ENCODE assay signal across 14 cellular contexts in genomic region chr2:23547725-23548124, GRCh38.
DNase-seq lines count a peak whose midpoint lies in the region; ATAC-seq, FAIRE-seq and TF ChIP-seq lines count a peak whose summit lies in the region.
"Had no signal": no experiment of that assay in that cellular context is flagged by ENCODE, and none has a peak within 500 bp of the region (broad histone marks: within the 10 kb centered on the region; RNA-seq: fewer than 3 reads in every experiment).

No MANE protein-coding gene starts in this region.

- H3K27ac ChIP-seq in DND-41 (ENCODE audit: low read length) (no peak overlapping the region), K562 (ENCODE audit: extremely low read depth, low read depth, low read length) (no peak overlapping the region), neural progenitor cell (no peak overlapping the region), smooth muscle cell (ENCODE audit: low read depth) (no peak overlapping the region)
- H3K27ac ChIP-seq: SJSA1 had no signal

- POLR2A ChIA-PET in K562 (lab: Yijun Ruan, JAX): interaction anchor here (0.9 kb wide), 1 partner anchor 17 kb away, joined by 3 read pairs; no protein-coding TSS in a partner anchor

- H3K79me2 ChIP-seq in DND-41 (ENCODE audit: insufficient read depth, low read length): no peaks in the 10 kb centered on the region
- H3K79me2 ChIP-seq in K562 (ENCODE audit: control insufficient read depth, insufficient read depth, low read length): no peaks in the 10 kb centered on the region
- no peaks in the 10 kb centered on the region for H3K79me2 ChIP-seq in neural progenitor cell (ENCODE audit: low read depth)
- H3K79me2 ChIP-seq in smooth muscle cell (ENCODE audit: low read depth): no peaks in the 10 kb centered on the region

- H2AFZ ChIP-seq in DND-41 (ENCODE audit: low read depth, low read length) (no peak overlapping the region), K562 (ENCODE audit: low read depth, low read length) (no peak overlapping the region), neural progenitor cell (replicated peaks) (no peak overlapping the region), smooth muscle cell (ENCODE audit: low read depth) (no peak overlapping the region)

- no peak overlapping the region for H3K4me3 Mint-ChIP-seq in neural progenitor cell
- H3K4me3 Mint-ChIP-seq: T-cell had no signal

- H3K9me3 ChIP-seq in DND-41 (ENCODE audit: insufficient read depth, low read length, severe bottlenecking) (no peaks in the 10 kb centered on the region), K562 (replicated peaks; ENCODE audit: control insufficient read depth, insufficient read depth, low read depth, low read length) (no peaks in the 10 kb centered on the region), neural progenitor cell (ENCODE audit: low read depth) (no peaks in the 10 kb centered on the region), smooth muscle cell (replicated peaks; ENCODE audit: low read depth) (no peaks in the 10 kb centered on the region)
- H3K9me3 ChIP-seq: SJSA1 had no signal

- in situ Hi-C loops in K562 (cut with MboI): no loop called here

- no peak overlapping the region for H3K9ac ChIP-seq in DND-41 (ENCODE audit: low read depth, low read length)
- H3K9ac ChIP-seq in K562 (ENCODE audit: insufficient read depth in 1 of 2, low read depth in 2 of 2, low read length in 2 of 2): no peak overlapping the region
- H3K9ac ChIP-seq in neural progenitor cell: no peak overlapping the region
- no peak overlapping the region for H3K9ac ChIP-seq in smooth muscle cell (ENCODE audit: low read depth)

- no peaks in the 10 kb centered on the region for H3K27me3 ChIP-seq in DND-41 (ENCODE audit: insufficient read depth, low read length, poor library complexity)
- peaks cover 35 to 92% of the 10 kb centered on the region in 2 experiments; a peak in 3 of 5 replicates for H3K27me3 ChIP-seq in K562 (ENCODE audit: control insufficient read depth in 2 of 2, insufficient read depth in 2 of 2, low read length in 2 of 2)
- H3K27me3 ChIP-seq in neural progenitor cell: no peaks in the 10 kb centered on the region
- H3K27me3 ChIP-seq in smooth muscle cell (ENCODE audit: low read depth): no peaks in the 10 kb centered on the region
- H3K27me3 ChIP-seq: SJSA1 had no signal

- H3K4me2 ChIP-seq in DND-41 (ENCODE audit: insufficient read depth, low read length): no peak overlapping the region
- no peak overlapping the region for H3K4me2 ChIP-seq in K562 (ENCODE audit: insufficient read depth, low read length)
- no peak overlapping the region for H3K4me2 ChIP-seq in neural progenitor cell
- H3K4me2 ChIP-seq in smooth muscle cell: no peak overlapping the region

- no peak for TF ChIP-seq RAD21 in K562 (CRISPR knock-in tag; conservative IDR thresholded peaks at IDR 0.05 in 1 of 2, IDR thresholded peaks at IDR 0.05 in 1 of 2)

- BruUV-seq in K562 (replicated peaks; lab: Mats Ljungman, UMichigan): no TSS peak

- H3K27me3 Mint-ChIP-seq in neural progenitor cell (ENCODE audit: insufficient read depth, low read depth): peaks cover 8% of the 10 kb centered on the region
- H3K27me3 Mint-ChIP-seq: T-cell had no signal

- CTCF ChIA-PET in K562 (lab: Yijun Ruan, JAX; ENCODE audit: low intra/inter-chr PET ratio): no interaction called here

- no peaks in the 10 kb centered on the region for H3K9me1 ChIP-seq in K562 (ENCODE audit: control insufficient read depth, insufficient read depth, low read length)

- no peak for DNase-seq in DND-41
- DNase-seq in HTR-8/SVneo (ENCODE audit: insufficient read length, low spot score): no peak
- peak in 1 of 4 experiments; percentile 18 for DNase-seq in K562 (ENCODE audit: extremely low read depth in 1 of 4, low spot score in 3 of 4)
- no peak for DNase-seq in neural progenitor cell (ENCODE audit: low spot score)
- no peak for DNase-seq in smooth muscle cell (lab: John Stamatoyannopoulos, UW; ENCODE audit: unreplicated experiment)
- no peak for DNase-seq in sciatic nerve (ENCODE audit: low spot score)
- no peak for DNase-seq in mesenteric fat pad (ENCODE audit: low spot score)
- DNase-seq: C1 segment of cervical spinal cord, EL, NCI-H1436 treated with DMSO at 0.1 percent for 48 hours, NCI-H526, T-cell had no signal

- TF ChIP-seq EP300 in K562 (IDR thresholded peaks at IDR 0.05; ENCODE audit: low read length): no peak

- no peaks in the 10 kb centered on the region for H3K9me3 Mint-ChIP-seq in neural progenitor cell
- H3K9me3 Mint-ChIP-seq: T-cell had no signal

- TF ChIP-seq POLR2A in K562 (conservative IDR thresholded peaks at IDR 0.05): no peak

- FAIRE-seq in HTR-8/SVneo (lab: Jason Lieb, UNC): peak; percentile 9
- FAIRE-seq in K562 (lab: Jason Lieb, UNC): no peak
- FAIRE-seq: RCC 7860 had no signal

- peak overlapping the region; percentile 62 for H3K27ac Mint-ChIP-seq in neural progenitor cell
- H3K27ac Mint-ChIP-seq: T-cell had no signal

- ATAC-seq in DND-41 (ENCODE audit: insufficient read depth, low read depth) (no peak), K562 (peak; percentile 55), sciatic nerve (no peak)
- ATAC-seq: T-cell had no signal

- 5% methylated on average over 6 of the region's 6 CpGs for WGBS in K562 (ENCODE audit: insufficient coverage, low coverage, missing lambda C conversion rate)
- 85% methylated on average over 6 of the region's 6 CpGs for WGBS in smooth muscle cell (ENCODE audit: low lambda C conversion rate)

- peak; percentile 6 for TF ChIP-seq CTCF in DND-41 (IDR thresholded peaks at IDR 0.05; ENCODE audit: borderline replicate concordance, extremely low read depth, low read length, poor library complexity, severe bottlenecking)
- 0 out of 6 replicates have a peak, but pooled peaks of 2 of the 3 experiments have one; percentile 6 to 21 for TF ChIP-seq CTCF in K562 (IDR thresholded peaks at IDR 0.05 in 2 of 3, conservative IDR thresholded peaks at IDR 0.05 in 1 of 3; ENCODE audit: insufficient read depth in 2 of 3, low read depth in 1 of 3, low read length in 3 of 3)
- no peak for TF ChIP-seq CTCF in neural progenitor cell (IDR thresholded peaks at IDR 0.05)
- no peak for TF ChIP-seq CTCF in smooth muscle cell (IDR thresholded peaks at IDR 0.05; ENCODE audit: borderline replicate concordance, insufficient read depth, poor library complexity, severe bottlenecking)

- H3K4me1 ChIP-seq in DND-41 (ENCODE audit: insufficient read depth, low read length) (no peaks in the 10 kb centered on the region), K562 (replicated peaks in 1 of 2; ENCODE audit: control insufficient read depth in 2 of 2, insufficient read depth in 2 of 2, low read length in 2 of 2) (peaks cover 0 to 5% of the 10 kb centered on the region in 2 experiments; a peak in 2 of 5 replicates), neural progenitor cell (peaks cover 8% of the 10 kb centered on the region), smooth muscle cell (ENCODE audit: low read depth) (peaks cover 10% of the 10 kb centered on the region)

- H3K36me3 ChIP-seq in DND-41 (ENCODE audit: insufficient read depth, low read length): no peaks in the 10 kb centered on the region
- no peaks in the 10 kb centered on the region for H3K36me3 ChIP-seq in K562 (ENCODE audit: control insufficient read depth, insufficient read depth, low read length)
- H3K36me3 ChIP-seq in neural progenitor cell: no peaks in the 10 kb centered on the region
- no peaks in the 10 kb centered on the region for H3K36me3 ChIP-seq in smooth muscle cell (ENCODE audit: low read depth)
- H3K36me3 ChIP-seq: SJSA1 had no signal

- H3F3A ChIP-seq in neural progenitor cell (ENCODE audit: low read depth) (no peaks in the 10 kb centered on the region), smooth muscle cell (ENCODE audit: low read depth) (peaks cover 3% of the 10 kb centered on the region)

- H4K20me1 ChIP-seq in DND-41 (ENCODE audit: insufficient read depth, low read length) (peaks cover 42% of the 10 kb centered on the region), K562 (replicated peaks; ENCODE audit: control insufficient read depth, insufficient read depth, low read length) (peaks cover 5% of the 10 kb centered on the region; the same call in 1 of the 2 replicates), neural progenitor cell (ENCODE audit: low read depth) (no peaks in the 10 kb centered on the region), smooth muscle cell (ENCODE audit: low read depth) (peaks cover 16% of the 10 kb centered on the region)

- peaks cover 70% of the 10 kb centered on the region for H3K4me1 Mint-ChIP-seq in neural progenitor cell

- H3K4me3 ChIP-seq in DND-41 (ENCODE audit: low read depth in 1 of 2, low read length in 2 of 2) (no peak overlapping the region), K562 (no peak overlapping the region), neural progenitor cell (no peak overlapping the region), smooth muscle cell (no peak overlapping the region)
- H3K4me3 ChIP-seq: SJSA1 had no signal

- intact Hi-C loops in K562 (cut with micrococcal nuclease): no loop called here
- intact Hi-C loops in sciatic nerve (cut with DNase I): no loop called here

- no peaks in the 10 kb centered on the region for H3K36me3 Mint-ChIP-seq in neural progenitor cell
- H3K36me3 Mint-ChIP-seq: T-cell had no signal

TF ChIP-seq in K562, 482 proteins besides CTCF, POLR2A, EP300 and RAD21:
- TF ChIP-seq RBM25 (IDR thresholded peaks at IDR 0.05; ENCODE audit: low read depth, low read length, severe bottlenecking) (peak; percentile 60), ZFP36 (IDR thresholded peaks at IDR 0.05; ENCODE audit: low read depth, low read length, partially characterized antibody) (peak; percentile 97), ZNF436 (CRISPR knock-in tag; IDR thresholded peaks at IDR 0.05) (0 out of 2 replicates have a peak, but pooled peaks have one; percentile 32), ZNF184 (CRISPR knock-in tag; IDR thresholded peaks at IDR 0.05) (no peak)

Comparison
In these comparisons a context has a peak if more than half of its experiments do, and no peak if none do; other contexts are left out.
1. CTCF ChIP-seq: peak in DND-41 (single experiment) and K562 (2 of 3); none in neural progenitor cell (single experiment) and smooth muscle cell (single experiment).